In the genomic region with DNA sequence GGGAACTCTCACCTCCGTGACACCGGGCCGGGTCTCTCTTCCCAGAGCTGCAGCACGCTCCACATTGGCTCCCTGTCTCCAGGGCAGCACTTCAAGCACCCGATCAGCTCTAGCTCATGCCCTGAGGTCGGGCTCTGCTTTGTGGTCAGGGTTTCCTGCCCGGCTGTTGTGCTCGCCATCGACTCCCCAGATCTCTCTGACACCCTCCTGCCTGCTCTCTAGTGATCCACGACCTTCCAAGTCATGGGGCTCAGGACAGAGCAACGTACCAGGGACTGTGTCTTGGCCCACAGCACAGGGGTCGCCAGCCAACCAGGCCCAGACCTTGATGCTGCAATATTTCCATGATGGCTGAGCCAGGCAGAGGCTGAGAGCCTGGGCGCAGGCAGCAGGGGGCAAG, we compare ENCODE assay signal across 18 cellular contexts. TPM values are rescaled to one million over a fixed set of nuclear protein-coding genes. Genes with fewer than 3 reads are reported as not detected.
A peak's percentile ranks its signal among the peaks of the same experiment; 100 is the strongest.
DNase-seq lines count a peak whose midpoint lies in the region; ATAC-seq and TF ChIP-seq lines count a peak whose summit lies in the region.
"Had no signal": no experiment of that assay in that cellular context is flagged by ENCODE, and none has a peak within 500 bp of the region (broad histone marks: within the 10 kb centered on the region; RNA-seq: fewer than 3 reads in every experiment).

No MANE protein-coding gene starts in this region.

- H3K79me2 ChIP-seq in Loucy (ENCODE audit: insufficient read depth, low read length) = no peaks in the 10 kb centered on the region

- H3K4me3 Mint-ChIP-seq in CD8-positive, alpha-beta memory T cell = peak overlapping the region in 5 of 7 donors; percentile 29 to 87 (median 58)
- H3K4me3 Mint-ChIP-seq in activated naive CD8-positive, alpha-beta T cell treated with anti-CD3 and anti-CD28 coated beads, Interleukin-2, amount 10 ng/mL, durations not matched to agents 7 days and 5 days = peak overlapping the region; percentile 50
- H3K4me3 Mint-ChIP-seq in neural crest cell = peak overlapping the region; percentile 33
- H3K4me3 Mint-ChIP-seq: naive B cell had no signal

- no peaks in the 10 kb centered on the region for H3K9me3 Mint-ChIP-seq in CD8-positive, alpha-beta memory T cell
- H3K9me3 Mint-ChIP-seq in activated naive CD8-positive, alpha-beta T cell treated with anti-CD3 and anti-CD28 coated beads, Interleukin-2, amount 10 ng/mL, durations not matched to agents 7 days and 5 days = no peaks in the 10 kb centered on the region
- no peaks in the 10 kb centered on the region for H3K9me3 Mint-ChIP-seq in neural crest cell
- H3K9me3 Mint-ChIP-seq: naive B cell had no signal

- peak in 1 of 5 donors; percentile 57 for DNase-seq in CD8-positive, alpha-beta memory T cell
- DNase-seq in activated naive CD8-positive, alpha-beta T cell treated with anti-CD3 and anti-CD28 coated beads, Interleukin-2, amount 10 ng/mL, durations not matched to agents 7 days and 5 days = peak; percentile 57
- DNase-seq in neural crest cell (ENCODE audit: low read depth, low spot score) (no peak), NCI-H146 (lab: John Stamatoyannopoulos, UW) (no peak), HuH-7 (ENCODE audit: low spot score) (no peak), DMS53 treated with DMSO at 0.1 percent for 48 hours (lab: John Stamatoyannopoulos, UW; ENCODE audit: unreplicated experiment) (no peak)
- DNase-seq in stimulated activated naive CD4-positive, alpha-beta T cell (lab: John Stamatoyannopoulos, UW) = no peak
- DNase-seq: NCI-H1436 treated with DMSO at 0.1 percent for 48 hours had no signal

- H3K9me2 ChIP-seq in Loucy (replicated peaks; ENCODE audit: low read depth, low read length) = no peaks in the 10 kb centered on the region

- H3K27ac ChIP-seq in CD8-positive, alpha-beta memory T cell (ENCODE audit: low read depth, low read length) = no peak overlapping the region
- H3K27ac ChIP-seq: adrenal gland, KMS-11 had no signal

- H3K9me3 ChIP-seq in CD8-positive, alpha-beta memory T cell (ENCODE audit: low read length) = no peaks in the 10 kb centered on the region
- H3K9me3 ChIP-seq in Loucy (ENCODE audit: insufficient read depth, low read depth, low read length) = no peaks in the 10 kb centered on the region
- H3K9me3 ChIP-seq: adrenal gland had no signal

- H3K27me3 ChIP-seq in CD8-positive, alpha-beta memory T cell (ENCODE audit: insufficient read depth, low read length, poor library complexity, severe bottlenecking) = no peaks in the 10 kb centered on the region
- no peaks in the 10 kb centered on the region for H3K27me3 ChIP-seq in Loucy (ENCODE audit: insufficient read depth, low read length, poor library complexity, severe bottlenecking)
- H3K27me3 ChIP-seq: adrenal gland had no signal

- H3K36me3 ChIP-seq in CD8-positive, alpha-beta memory T cell (ENCODE audit: insufficient read depth, low read length) = peaks cover 10% of the 10 kb centered on the region
- H3K36me3 ChIP-seq in Loucy (ENCODE audit: insufficient read depth, low read length) = peaks cover 21% of the 10 kb centered on the region; the same call in 1 of the 2 replicates

- no peaks in the 10 kb centered on the region for H4K20me1 ChIP-seq in Loucy (ENCODE audit: insufficient read depth, low read length, poor library complexity, severe bottlenecking)

- peak overlapping the region; percentile 50 for H3K9ac ChIP-seq in Loucy (ENCODE audit: low read depth, low read length, poor library complexity, severe bottlenecking)
- H3K9ac ChIP-seq: KMS-11 had no signal

- no peak for TF ChIP-seq CTCF in Loucy (conservative IDR thresholded peaks at IDR 0.05; ENCODE audit: low read length)
- TF ChIP-seq CTCF in neural crest cell (conservative IDR thresholded peaks at IDR 0.05) = no peak

- H3K27me3 Mint-ChIP-seq in CD8-positive, alpha-beta memory T cell = peaks cover 0 to 1% of the 10 kb centered on the region in 2 donors
- H3K27me3 Mint-ChIP-seq in activated naive CD8-positive, alpha-beta T cell treated with anti-CD3 and anti-CD28 coated beads, Interleukin-2, amount 10 ng/mL, durations not matched to agents 7 days and 5 days = no peaks in the 10 kb centered on the region
- H3K27me3 Mint-ChIP-seq in neural crest cell (ENCODE audit: low read depth) = no peaks in the 10 kb centered on the region
- H3K27me3 Mint-ChIP-seq: naive B cell had no signal

- POLR2A ChIA-PET in CD8-positive, alpha-beta memory T cell (lab: Charles Lee) = no interaction called here
- POLR2A ChIA-PET in activated naive CD8-positive, alpha-beta T cell treated with anti-CD3 and anti-CD28 coated beads, Interleukin-2, amount 10 ng/mL, durations not matched to agents 7 days and 5 days (lab: Charles Lee) = interaction anchor here (1.8 to 2.5 kb wide), 2 partner anchors 12 to 149 kb away, joined by 6 to 11 read pairs; a partner anchor contains a TSS

- H3K4me3 ChIP-seq in CD8-positive, alpha-beta memory T cell (ENCODE audit: low read length) = no peak overlapping the region
- peak overlapping the region; percentile 54 for H3K4me3 ChIP-seq in Loucy (ENCODE audit: low read length, poor library complexity, severe bottlenecking)
- H3K4me3 ChIP-seq: adrenal gland had no signal

- CTCF ChIA-PET in CD8-positive, alpha-beta memory T cell (lab: Charles Lee) = interaction anchor here (0.7 to 9.2 kb wide), 12 partner anchors 18 to 168 kb away, joined by 3 to 119 read pairs (median 4); a partner anchor contains a TSS

- 0 out of 2 replicates have a peak, but pooled peaks cover 3% of the 10 kb centered on the region for H3F3A ChIP-seq in Loucy (ENCODE audit: low read depth)

- no peak overlapping the region for H2AFZ ChIP-seq in Loucy (ENCODE audit: low read length)

- H3K4me2 ChIP-seq in Loucy (ENCODE audit: low read depth, low read length, poor library complexity, severe bottlenecking) = peak overlapping the region; percentile 81
- H3K4me2 ChIP-seq: KMS-11 had no signal

- peaks cover 0 to 76% (median 6%) of the 10 kb centered on the region in 3 donors for H3K36me3 Mint-ChIP-seq in CD8-positive, alpha-beta memory T cell
- peaks cover 9% of the 10 kb centered on the region for H3K36me3 Mint-ChIP-seq in activated naive CD8-positive, alpha-beta T cell treated with anti-CD3 and anti-CD28 coated beads, Interleukin-2, amount 10 ng/mL, durations not matched to agents 7 days and 5 days
- peaks cover 6% of the 10 kb centered on the region for H3K36me3 Mint-ChIP-seq in neural crest cell (ENCODE audit: low read depth)

- peak; percentile 67 for ATAC-seq in activated naive CD8-positive, alpha-beta T cell treated with anti-CD3 and anti-CD28 coated beads, Interleukin-2, amount 10 ng/mL, durations not matched to agents 7 days and 5 days (ENCODE audit: low read depth)

- H3K4me1 Mint-ChIP-seq in CD8-positive, alpha-beta memory T cell = peaks cover 29 to 58% (median 46%) of the 10 kb centered on the region in 3 donors
- H3K4me1 Mint-ChIP-seq in activated naive CD8-positive, alpha-beta T cell treated with anti-CD3 and anti-CD28 coated beads, Interleukin-2, amount 10 ng/mL, durations not matched to agents 7 days and 5 days = peaks cover 32% of the 10 kb centered on the region
- no peaks in the 10 kb centered on the region for H3K4me1 Mint-ChIP-seq in neural crest cell

- peak overlapping the region; percentile 76 to 91 (median 84) for H3K27ac Mint-ChIP-seq in CD8-positive, alpha-beta memory T cell
- peak overlapping the region; percentile 90 for H3K27ac Mint-ChIP-seq in activated naive CD8-positive, alpha-beta T cell treated with anti-CD3 and anti-CD28 coated beads, Interleukin-2, amount 10 ng/mL, durations not matched to agents 7 days and 5 days
- no peak overlapping the region for H3K27ac Mint-ChIP-seq in neural crest cell (ENCODE audit: unreplicated experiment)

- H3K4me1 ChIP-seq in CD8-positive, alpha-beta memory T cell (ENCODE audit: insufficient read depth, low read length) = peaks cover 22% of the 10 kb centered on the region
- peaks cover 26% of the 10 kb centered on the region for H3K4me1 ChIP-seq in Loucy (ENCODE audit: insufficient read depth, low read length, poor library complexity, severe bottlenecking)
- H3K4me1 ChIP-seq: adrenal gland had no signal

RNA-seq across cellular contexts. Expression of a gene that starts 45.1 kb away (rescaled TPM):
- total RNA-seq in CD8-positive, alpha-beta memory T cell = not detected
- polyA plus RNA-seq in CD8-positive, alpha-beta memory T cell = not detected
- not detected for total RNA-seq in activated naive CD8-positive, alpha-beta T cell treated with anti-CD3 and anti-CD28 coated beads, Interleukin-2, amount 10 ng/mL, durations not matched to agents 7 days and 5 days
- total RNA-seq in neural crest cell = not detected in 2 replicates
- total RNA-seq: adrenal gland; cerebellum; left ventricle myocardium superior; RPMI7951; sciatic nerve; T-helper 1 cell treated with Interleukin-12 subunit alpha and Interleukin-12 subunit beta and Interleukin-4 antibody, amounts not matched to agents 30 ng/mL and 1 ng/mL, for 36 hours had no signal
- polyA plus RNA-seq: adrenal gland, esophagus had no signal

RNA-seq across cellular contexts. Expression of a gene that starts 59.4 kb away (rescaled TPM):
- 10 to 100 TPM; 22.2 to 23.1 TPM for total RNA-seq in CD8-positive, alpha-beta memory T cell
- 34.4 TPM for polyA plus RNA-seq in CD8-positive, alpha-beta memory T cell
- total RNA-seq in activated naive CD8-positive, alpha-beta T cell treated with anti-CD3 and anti-CD28 coated beads, Interleukin-2, amount 10 ng/mL, durations not matched to agents 7 days and 5 days = 10 to 100 TPM; 30.6 to 38.8 TPM
- 56.4 and 56.8 TPM in 2 replicates for total RNA-seq in neural crest cell
